8 cellular contexts compared by ENCODE assay signal in the genomic region with DNA sequence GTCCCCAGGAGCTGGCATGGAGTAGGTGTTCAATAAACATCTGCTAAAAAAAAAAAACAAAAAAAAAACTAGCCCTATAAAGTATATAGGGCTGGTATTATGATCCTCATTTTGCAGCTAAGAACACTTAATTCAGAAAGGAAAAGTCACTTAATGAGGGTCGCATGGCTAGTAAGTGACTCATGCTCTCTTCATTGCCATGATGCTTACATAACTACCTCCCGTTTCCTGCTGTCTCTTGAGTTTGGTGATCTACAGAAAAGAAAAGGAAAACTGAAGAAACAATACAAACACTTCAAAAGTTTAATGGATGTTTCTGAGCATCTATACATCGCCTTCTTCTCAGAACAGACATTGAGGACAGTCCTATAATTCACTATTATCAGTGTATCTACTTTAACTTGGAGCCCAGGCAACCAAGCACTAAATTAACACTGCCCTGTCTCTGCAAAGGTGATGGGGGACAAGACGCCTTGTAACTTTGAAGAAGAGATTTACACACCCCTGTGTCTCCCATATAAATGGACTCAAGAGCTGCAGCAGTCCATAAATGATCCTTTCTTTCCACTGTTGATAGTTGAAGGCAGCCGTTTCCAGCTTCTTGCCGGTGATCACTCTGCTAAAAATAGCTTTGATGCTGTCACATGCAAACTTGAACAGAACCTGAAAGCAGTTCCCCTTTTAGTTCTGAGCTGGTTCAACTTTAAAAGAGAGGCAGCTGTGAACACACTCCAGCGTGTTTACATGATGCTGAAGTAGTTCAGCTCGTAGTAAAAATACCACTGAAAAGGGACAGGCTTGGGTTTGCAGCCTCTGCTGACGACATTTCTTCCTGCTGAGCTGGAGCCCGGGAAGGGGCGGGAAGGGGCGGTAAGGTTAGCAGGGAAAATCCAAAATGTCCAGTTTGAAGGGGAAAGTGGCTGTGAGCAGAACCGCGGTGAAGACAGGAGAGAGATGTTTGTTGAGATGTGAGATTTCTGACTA.
DNase-seq lines count a peak whose midpoint lies in the region; ATAC-seq and TF ChIP-seq lines count a peak whose summit lies in the region.

No MANE protein-coding gene starts in this region.

- peak overlapping the region; percentile 92 for H3K27ac Mint-ChIP-seq in activated naive CD4-positive, alpha-beta T cell treated with anti-CD3 and anti-CD28 coated beads for 36 hours
- H3K27ac Mint-ChIP-seq in T-helper 17 cell = peak overlapping the region; percentile 93

- H3K9me3 ChIP-seq in T-helper 17 cell (ENCODE audit: control insufficient read depth, low read length, poor library complexity, severe bottlenecking) = no peaks in the 10 kb centered on the region
- no peaks in the 10 kb centered on the region for H3K9me3 ChIP-seq in esophagus muscularis mucosa
- H3K9me3 ChIP-seq in muscle layer of duodenum (ENCODE audit: control insufficient read depth in 1 of 2, low read length in 2 of 2) = no peaks in the 10 kb centered on the region
- no peaks in the 10 kb centered on the region for H3K9me3 ChIP-seq in vagina

- H3K4me3 Mint-ChIP-seq in activated naive CD4-positive, alpha-beta T cell treated with anti-CD3 and anti-CD28 coated beads for 36 hours = peak overlapping the region; percentile 62
- H3K4me3 Mint-ChIP-seq in T-helper 17 cell = no peak overlapping the region

- TF ChIP-seq CTCF in esophagus muscularis mucosa (IDR thresholded peaks at IDR 0.05) = no peak
- TF ChIP-seq CTCF in vagina (IDR thresholded peaks at IDR 0.05) = no peak

- CTCF ChIA-PET in activated naive CD4-positive, alpha-beta T cell treated with anti-CD3 and anti-CD28 coated beads for 36 hours (lab: Charles Lee) = interaction anchor here (0.7 to 1.1 kb wide), 2 partner anchors 47 to 263 kb away, joined by 3 to 5 read pairs; no protein-coding TSS in a partner anchor

- DNase-seq in activated naive CD4-positive, alpha-beta T cell treated with anti-CD3 and anti-CD28 coated beads for 36 hours = peak; percentile 61
- DNase-seq in activated naive CD4-positive, alpha-beta T cell treated with anti-CD3 and anti-CD28 coated beads, Interleukin-2, amount 50 U/mL, for 16 hours = no peak
- DNase-seq in NAMALWA (ENCODE audit: low spot score) (peak; percentile 94), T-helper 17 cell (no peak), esophagus muscularis mucosa (ENCODE audit: extremely low spot score) (no peak), vagina (ENCODE audit: extremely low spot score in 2 of 2) (peak in 1 of 2 donors; percentile 90)

- H3K36me3 ChIP-seq in esophagus muscularis mucosa (no peaks in the 10 kb centered on the region), muscle layer of duodenum (ENCODE audit: control insufficient read depth in 1 of 2, insufficient read depth in 2 of 2, low read length in 2 of 2) (no peaks in the 10 kb centered on the region), vagina (no peaks in the 10 kb centered on the region)

- 5% methylated on average over 14 of the region's 14 CpGs for WGBS in esophagus muscularis mucosa

- H3K4me1 Mint-ChIP-seq in activated naive CD4-positive, alpha-beta T cell treated with anti-CD3 and anti-CD28 coated beads for 36 hours (ENCODE audit: low read depth) = peaks cover 67% of the 10 kb centered on the region
- H3K4me1 Mint-ChIP-seq in T-helper 17 cell = peaks cover 36% of the 10 kb centered on the region

- TF ChIP-seq POLR2A in esophagus muscularis mucosa (IDR thresholded peaks at IDR 0.05; ENCODE audit: low read depth) = no peak
- TF ChIP-seq POLR2A in vagina (IDR thresholded peaks at IDR 0.05) = no peak

- peak; percentile 55 for ATAC-seq in HG02571 (IDR thresholded peaks at IDR 0.05; ENCODE audit: unreplicated experiment)
- peak; percentile 61 for ATAC-seq in T-helper 17 cell

- peaks cover 2% of the 10 kb centered on the region for H3K9me3 Mint-ChIP-seq in activated naive CD4-positive, alpha-beta T cell treated with anti-CD3 and anti-CD28 coated beads for 36 hours

- H3K27me3 ChIP-seq in esophagus muscularis mucosa (no peaks in the 10 kb centered on the region), muscle layer of duodenum (ENCODE audit: low read depth, low read length) (no peaks in the 10 kb centered on the region), vagina (no peaks in the 10 kb centered on the region)

- H3K4me1 ChIP-seq in esophagus muscularis mucosa = peaks cover 51 to 68% (median 54%) of the 10 kb centered on the region in 4 donors
- peaks cover 25 to 26% of the 10 kb centered on the region in 2 donors for H3K4me1 ChIP-seq in muscle layer of duodenum (ENCODE audit: control insufficient read depth in 1 of 2, insufficient read depth in 2 of 2, low read length in 2 of 2)
- H3K4me1 ChIP-seq in vagina = peaks cover 53% of the 10 kb centered on the region

- H3K27ac ChIP-seq in esophagus muscularis mucosa (replicated peaks in 1 of 4) (peak overlapping the region; percentile 77 to 91 (median 86)), muscle layer of duodenum (ENCODE audit: low read length) (peak overlapping the region; percentile 98), vagina (peak overlapping the region; percentile 92)

- peak; percentile 78 for TF ChIP-seq EP300 in esophagus muscularis mucosa (IDR thresholded peaks at IDR 0.05)

- H3K36me3 Mint-ChIP-seq in activated naive CD4-positive, alpha-beta T cell treated with anti-CD3 and anti-CD28 coated beads for 36 hours (ENCODE audit: low read depth) = peaks cover 25% of the 10 kb centered on the region
- peaks cover 2% of the 10 kb centered on the region for H3K36me3 Mint-ChIP-seq in T-helper 17 cell (ENCODE audit: low read depth)

- H3K27me3 Mint-ChIP-seq in activated naive CD4-positive, alpha-beta T cell treated with anti-CD3 and anti-CD28 coated beads for 36 hours (ENCODE audit: low read depth) = no peaks in the 10 kb centered on the region
- no peaks in the 10 kb centered on the region for H3K27me3 Mint-ChIP-seq in T-helper 17 cell

- intact Hi-C loops in activated naive CD4-positive, alpha-beta T cell treated with anti-CD3 and anti-CD28 coated beads for 36 hours (cut with micrococcal nuclease) = loop anchor here (1.0 to 5.0 kb wide), 8 partner anchors 14 to 651 kb away; a partner anchor contains a TSS
- intact Hi-C loops in esophagus muscularis mucosa (cut with DNase I) = loop anchor here (10.0 kb wide), 1 partner anchor 611 kb away; no protein-coding TSS in a partner anchor
- intact Hi-C loops in vagina (cut with DNase I) = no loop called here

- H3K4me3 ChIP-seq in esophagus muscularis mucosa (peak overlapping the region; percentile 12 to 49 (median 28)), muscle layer of duodenum (ENCODE audit: low read depth in 1 of 2, low read length in 2 of 2) (peak overlapping the region; percentile 20 to 43), vagina (peak overlapping the region; percentile 8 to 14)

Comparison
In these comparisons a context has a peak if more than half of its experiments do, and no peak if none do; other contexts are left out.
1. DNase-seq: peak in activated naive CD4-positive, alpha-beta T cell treated with anti-CD3 and anti-CD28 coated beads for 36 hours (single experiment) and NAMALWA (single experiment); none in activated naive CD4-positive, alpha-beta T cell treated with anti-CD3 and anti-CD28 coated beads, Interleukin-2, amount 50 U/mL, for 16 hours (single experiment), T-helper 17 cell (0 of 3) and esophagus muscularis mucosa (single experiment).
2. Peak in every context shown above with its lines, with median percentiles within 50 percentile points of each other: H3K27ac ChIP-seq and H3K4me3 ChIP-seq.